In genomic region chr3:134407247-134407640, GRCh38 we compare ENCODE assay signal across 2 cellular contexts.
A peak's percentile ranks its signal among the peaks of the same experiment; 100 is the strongest.
TF ChIP-seq lines count a peak whose summit lies in the region.

No MANE protein-coding gene starts in this region.

TF ChIP-seq in IMR-90, 13 proteins besides CTCF, POLR2A, EP300 and RAD21:
- no peak for TF ChIP-seq CEBPB (IDR thresholded peaks at IDR 0.05; ENCODE audit: low read depth, low read length)
- TF ChIP-seq ELK1 (IDR thresholded peaks at IDR 0.05; ENCODE audit: borderline replicate concordance, low read depth, low read length): no peak
- TF ChIP-seq MAFK (IDR thresholded peaks at IDR 0.05; ENCODE audit: low read depth, low read length): no peak
- TF ChIP-seq RFX5 (IDR thresholded peaks at IDR 0.05; ENCODE audit: low read depth, low read length): no peak
- TF ChIP-seq RCOR1 (IDR thresholded peaks at IDR 0.05; ENCODE audit: insufficient replicate concordance, low read length): no peak
- TF ChIP-seq BHLHE40 (IDR thresholded peaks at IDR 0.05; ENCODE audit: low read depth, low read length): no peak
- no peak for TF ChIP-seq SMC3 (IDR thresholded peaks at IDR 0.05; ENCODE audit: low read depth, low read length)
- TF ChIP-seq MXI1 (IDR thresholded peaks at IDR 0.05; ENCODE audit: borderline replicate concordance, low read depth, low read length): no peak

TF ChIP-seq in H1, 55 proteins besides CTCF, POLR2A, EP300 and RAD21:
- TF ChIP-seq CREB1 (IDR thresholded peaks at IDR 0.05) (no peak), PHF8 (conservative IDR thresholded peaks at IDR 0.05; ENCODE audit: low read depth, low read length) (0 out of 2 replicates have a peak, but pooled peaks have one; percentile 9), RNF2 (IDR thresholded peaks at IDR 0.05; ENCODE audit: borderline replicate concordance, low read depth, low read length, missing control alignments, poor library complexity, severe bottlenecking) (no peak), JUN (IDR thresholded peaks at IDR 0.05; ENCODE audit: low read depth, low read length) (no peak), SRF (IDR thresholded peaks at IDR 0.05; ENCODE audit: low read depth, low read length) (no peak), POLR2AphosphoS5 (IDR thresholded peaks at IDR 0.05; ENCODE audit: low read depth, low read length) (no peak), CBX5 (IDR thresholded peaks at IDR 0.05; ENCODE audit: low read depth, low read length) (no peak), TEAD4 (IDR thresholded peaks at IDR 0.05; ENCODE audit: low read depth, low read length) (no peak), BACH1 (IDR thresholded peaks at IDR 0.05; ENCODE audit: low read length) (no peak), ZNF274 (IDR thresholded peaks at IDR 0.05; ENCODE audit: borderline replicate concordance, extremely low read depth, low read length) (no peak), CHD7 (IDR thresholded peaks at IDR 0.05; ENCODE audit: insufficient replicate concordance, low read length) (no peak), KDM5A (IDR thresholded peaks at IDR 0.05; ENCODE audit: low read length) (no peak), SIX5 (IDR thresholded peaks at IDR 0.05; ENCODE audit: low read depth, low read length) (no peak), TAF1 (IDR thresholded peaks at IDR 0.05; ENCODE audit: low read depth, low read length) (no peak), CEBPB (IDR thresholded peaks at IDR 0.05; ENCODE audit: low read depth, low read length) (peak; percentile 61; the same call in 1 of the 2 replicates), TBP (IDR thresholded peaks at IDR 0.05; ENCODE audit: low read depth, low read length) (no peak), SUZ12 (IDR thresholded peaks at IDR 0.05; ENCODE audit: low read length) (0 out of 2 replicates have a peak, but pooled peaks have one; percentile 19), BRCA1 (IDR thresholded peaks at IDR 0.05; ENCODE audit: low read depth, low read length) (no peak)
